1 cellular context compared by ENCODE assay signal in genomic region chr15:82319522-82320278, GRCh38. TPM values are rescaled to one million over a fixed set of nuclear protein-coding genes. Genes with fewer than 3 reads are reported as not detected.
"Had no signal": no experiment of that assay in that cellular context is flagged by ENCODE, and none has a peak within 500 bp of the region (broad histone marks: within the 10 kb centered on the region; RNA-seq: fewer than 3 reads in every experiment).

No MANE protein-coding gene starts in this region.

RNA-seq across cellular contexts. Expression of gene SAXO2, which starts 57.1 kb away (rescaled TPM):
- total RNA-seq: vagina had no signal
